23 cellular contexts compared by ENCODE assay signal in genomic region chrX:106436695-106437094, GRCh38.
"Had no signal": no experiment of that assay in that cellular context is flagged by ENCODE, and none has a peak within 500 bp of the region (broad histone marks: within the 10 kb centered on the region; RNA-seq: fewer than 3 reads in every experiment).

No MANE protein-coding gene starts in this region.

- H3K4me3 Mint-ChIP-seq: dendritic cell treated with granulocyte-macrophage colony-stimulating factor and Interleukin-4, amounts not matched to agents 40 ng/mL and 50 ng/mL, for 4 days; effector memory CD8-positive, alpha-beta T cell; endodermal cell had no signal

- H3K9me3 Mint-ChIP-seq: dendritic cell treated with granulocyte-macrophage colony-stimulating factor and Interleukin-4, amounts not matched to agents 40 ng/mL and 50 ng/mL, for 4 days; effector memory CD8-positive, alpha-beta T cell had no signal

- H3K9me3 ChIP-seq: colonic mucosa, esophagus muscularis mucosa, esophagus squamous epithelium, gastrocnemius medialis, gastroesophageal sphincter, heart left ventricle, heart right ventricle had no signal

- H3K27ac ChIP-seq: colonic mucosa, coronary artery, dorsolateral prefrontal cortex, epithelial cell of prostate, esophagus muscularis mucosa, esophagus squamous epithelium, foreskin keratinocyte, gastrocnemius medialis, gastroesophageal sphincter, heart left ventricle, heart right ventricle had no signal

- H3K27ac Mint-ChIP-seq: dendritic cell treated with granulocyte-macrophage colony-stimulating factor and Interleukin-4, amounts not matched to agents 40 ng/mL and 50 ng/mL, for 4 days; effector memory CD8-positive, alpha-beta T cell; endodermal cell had no signal

- H3K27me3 Mint-ChIP-seq: dendritic cell treated with granulocyte-macrophage colony-stimulating factor and Interleukin-4, amounts not matched to agents 40 ng/mL and 50 ng/mL, for 4 days had no signal

- H3K4me1 ChIP-seq: colonic mucosa, esophagus muscularis mucosa, esophagus squamous epithelium, foreskin keratinocyte, gastrocnemius medialis, gastroesophageal sphincter, heart left ventricle, heart right ventricle had no signal

- DNase-seq: colonic mucosa; cortex of kidney; dermis blood vessel endothelial cell; effector CD4-positive, alpha-beta T cell; effector CD8-positive, alpha-beta T cell; effector memory CD4-positive, alpha-beta T cell; effector memory CD8-positive, alpha-beta T cell; endodermal cell; erythroblast; esophagus squamous epithelium; foreskin fibroblast; foreskin keratinocyte; foreskin melanocyte; gastrocnemius medialis; glutamatergic neuron; heart left ventricle; heart right ventricle had no signal

- H3K36me3 ChIP-seq: colonic mucosa, esophagus muscularis mucosa, esophagus squamous epithelium, gastrocnemius medialis, gastroesophageal sphincter, heart left ventricle, heart right ventricle had no signal

- H3K27me3 ChIP-seq: esophagus muscularis mucosa, esophagus squamous epithelium, foreskin keratinocyte, gastroesophageal sphincter had no signal

- H3K4me3 ChIP-seq: colonic mucosa, coronary artery, dorsolateral prefrontal cortex, esophagus muscularis mucosa, esophagus squamous epithelium, gastrocnemius medialis, gastroesophageal sphincter, heart left ventricle, heart right ventricle had no signal

- H3K4me1 Mint-ChIP-seq: endodermal cell had no signal
